11 cellular contexts compared by ENCODE assay signal in the genomic region with DNA sequence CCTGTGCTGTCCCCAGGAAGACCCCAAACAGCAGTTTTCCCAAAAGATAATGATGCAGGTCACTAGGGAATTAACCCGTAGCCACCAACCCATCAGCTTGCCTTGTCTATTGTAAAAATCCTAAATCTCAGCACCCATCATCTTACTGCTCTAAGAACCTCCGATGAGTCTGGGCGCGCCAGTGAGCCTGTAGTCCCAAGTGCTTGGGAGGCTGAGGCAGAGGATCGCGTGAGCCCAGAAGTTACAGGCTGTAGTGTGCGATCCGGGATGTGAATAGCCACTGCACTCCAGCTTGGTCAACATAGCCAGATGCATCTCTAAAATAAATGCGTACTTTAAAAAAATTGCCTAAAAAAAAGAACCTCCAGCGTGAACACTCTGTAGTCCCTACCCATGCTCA. TPM values are rescaled to one million over a fixed set of nuclear protein-coding genes. Genes with fewer than 3 reads are reported as not detected.
DNase-seq lines count a peak whose midpoint lies in the region; ATAC-seq and TF ChIP-seq lines count a peak whose summit lies in the region.
"Had no signal": no experiment of that assay in that cellular context is flagged by ENCODE, and none has a peak within 500 bp of the region (broad histone marks: within the 10 kb centered on the region; RNA-seq: fewer than 3 reads in every experiment).

No MANE protein-coding gene starts in this region.

- H4K20me1 ChIP-seq in OCI-LY3 (ENCODE audit: insufficient read depth, low read length), result no peaks in the 10 kb centered on the region

- no peaks in the 10 kb centered on the region for H3K79me2 ChIP-seq in OCI-LY3 (ENCODE audit: low read length)

- H3K4me3 ChIP-seq in AG10803 (ENCODE audit: low read length) (peak overlapping the region; percentile 67), OCI-LY3 (ENCODE audit: low read length) (no peak overlapping the region; the same call in 1 of the 2 replicates), heart left ventricle (peak overlapping the region; percentile 27 to 69 (median 60)), neuron (ENCODE audit: low read length) (peak overlapping the region; percentile 58)

- H3K4me2 ChIP-seq in OCI-LY3 (ENCODE audit: low read length), result peak overlapping the region; percentile 72

- no peaks in the 10 kb centered on the region for H3K9me3 ChIP-seq in OCI-LY3 (ENCODE audit: insufficient read depth, low read length)
- no peaks in the 10 kb centered on the region for H3K9me3 ChIP-seq in heart left ventricle
- no peaks in the 10 kb centered on the region for H3K9me3 ChIP-seq in neuron (ENCODE audit: low read length)

- no peaks in the 10 kb centered on the region for H3K27me3 ChIP-seq in OCI-LY3 (ENCODE audit: low read depth, low read length)
- H3K27me3 ChIP-seq in heart left ventricle, result peaks cover 0 to 10% (median 0%) of the 10 kb centered on the region in 9 donors
- no peaks in the 10 kb centered on the region for H3K27me3 ChIP-seq in neuron (ENCODE audit: insufficient read depth, low read length)
- H3K27me3 ChIP-seq in foreskin keratinocyte, result no peaks in the 10 kb centered on the region

- TF ChIP-seq CTCF in AG10803 (conservative IDR thresholded peaks at IDR 0.05; ENCODE audit: low read length), result no peak
- TF ChIP-seq CTCF in OCI-LY3 (IDR thresholded peaks at IDR 0.05; ENCODE audit: low read depth, low read length), result no peak
- no peak for TF ChIP-seq CTCF in heart left ventricle (IDR thresholded peaks at IDR 0.05)
- TF ChIP-seq CTCF in foreskin keratinocyte (conservative IDR thresholded peaks at IDR 0.05), result no peak
- TF ChIP-seq CTCF in GM13977 (IDR thresholded peaks at IDR 0.05; ENCODE audit: extremely low read depth, insufficient read depth, missing control alignments), result no peak

- no peak for TF ChIP-seq POLR2A in heart left ventricle (IDR thresholded peaks at IDR 0.05)

- ATAC-seq in heart left ventricle, result peak in 1 of 4 donors; percentile 27
- ATAC-seq in foreskin keratinocyte, result no peak
- no peak for ATAC-seq in GM18519 (IDR thresholded peaks at IDR 0.05; ENCODE audit: low FRiP score, unreplicated experiment)
- no peak for ATAC-seq in GM21528 (IDR thresholded peaks at IDR 0.05; ENCODE audit: low FRiP score, unreplicated experiment)

- intact Hi-C loops in heart left ventricle (cut with DNase I), result no loop called here

- no peaks in the 10 kb centered on the region for H3K4me1 ChIP-seq in OCI-LY3 (ENCODE audit: low read length)
- H3K4me1 ChIP-seq in heart left ventricle, result peaks cover 0 to 20% (median 8%) of the 10 kb centered on the region in 12 donors
- H3K4me1 ChIP-seq in neuron (ENCODE audit: insufficient read depth, low read length), result peaks cover 14% of the 10 kb centered on the region
- no peaks in the 10 kb centered on the region for H3K4me1 ChIP-seq in foreskin keratinocyte

- no peak overlapping the region for H2AFZ ChIP-seq in OCI-LY3 (ENCODE audit: low read depth, low read length)
- no peak overlapping the region for H2AFZ ChIP-seq in neuron (ENCODE audit: low read depth, low read length)

- WGBS in heart left ventricle, 4 donors, result 82 to 88% (median 85%) methylated on average over 10 of the region's 10 CpGs

- H3K36me3 ChIP-seq in OCI-LY3 (replicated peaks; ENCODE audit: low read depth, low read length) (no peaks in the 10 kb centered on the region), heart left ventricle (peaks cover 0 to 37% (median 7%) of the 10 kb centered on the region in 9 donors), neuron (ENCODE audit: insufficient read depth, low read length) (no peaks in the 10 kb centered on the region)

- H3K27ac ChIP-seq in OCI-LY3 (ENCODE audit: low read length) (no peak overlapping the region), heart left ventricle (peak overlapping the region in 5 of 12 donors; percentile 30 to 75 (median 61)), foreskin keratinocyte (no peak overlapping the region)

- in situ Hi-C loops in GM13977 (cut with MboI; ENCODE audit: low pct_unique_long_range_greater_than_20kb, low sequenced_read_pairs, unreplicated experiment), result no loop called here

- DNase-seq in AG10803 (ENCODE audit: low read depth) (no peak), heart left ventricle (no peak), foreskin keratinocyte (no peak), GM13977 (ENCODE audit: low spot score) (no peak)
- DNase-seq: foreskin melanocyte had no signal

- no peak overlapping the region for H3K9ac ChIP-seq in OCI-LY3 (ENCODE audit: low read length)

RNA-seq across cellular contexts. Expression of gene AS3MT, which starts 1.0 kb away (rescaled TPM):
- total RNA-seq in heart left ventricle (10 to 100 TPM in 7 of 9 donors, 1 to 10 TPM in 2; 8.6 to 29.0 (median 15.8) TPM), foreskin keratinocyte (4.4 and 6.4 TPM in 2 replicates)
- polyA plus RNA-seq in heart left ventricle (10 to 100 TPM in 1 of 2 donors, 1 to 10 TPM in 1; 5.2 to 42.2 TPM), foreskin keratinocyte (4.0 and 7.9 TPM in 2 replicates)
- total RNA-seq: activated naive CD4-positive, alpha-beta T cell treated with anti-CD3 and anti-CD28 coated beads, Interleukin-2, amount 50 U/mL, for 72 hours had no signal

RNA-seq across cellular contexts. Expression of gene BORCS7, which starts 16.2 kb away (rescaled TPM):
- total RNA-seq in heart left ventricle, result 10 to 100 TPM; 11.5 to 29.3 (median 16.9) TPM
- 10 to 100 TPM; 15.4 to 32.9 TPM for polyA plus RNA-seq in heart left ventricle
- 7.3 and 8.4 TPM in 2 replicates for total RNA-seq in foreskin keratinocyte
- polyA plus RNA-seq in foreskin keratinocyte, result 7.4 and 8.9 TPM in 2 replicates

RNA-seq across cellular contexts. Expression of gene CYP17A1, which starts 33.0 kb away (rescaled TPM):
- under 1 TPM in 1 of 9 donors, not detected in 8; 0.25 TPM for total RNA-seq in heart left ventricle
- polyA plus RNA-seq in heart left ventricle, result not detected
- not detected in 2 replicates for total RNA-seq in foreskin keratinocyte
- not detected in 2 replicates for polyA plus RNA-seq in foreskin keratinocyte
- total RNA-seq: activated naive CD4-positive, alpha-beta T cell treated with anti-CD3 and anti-CD28 coated beads, Interleukin-2, amount 50 U/mL, for 72 hours; subcutaneous adipose tissue had no signal

RNA-seq across cellular contexts. Expression of gene CNNM2, which starts 47.9 kb away (rescaled TPM):
- total RNA-seq in heart left ventricle, result 1 to 10 TPM; 2.9 to 6.3 (median 4.1) TPM
- polyA plus RNA-seq in heart left ventricle, result 1 to 10 TPM; 1.3 to 2.8 TPM
- 2.4 TPM in 2 replicates for total RNA-seq in foreskin keratinocyte
- 1.2 and 1.3 TPM in 2 replicates for polyA plus RNA-seq in foreskin keratinocyte
